ENCODE assay signal across 20 cellular contexts in genomic region chr18:48817021-48817461, GRCh38.
DNase-seq lines count a peak whose midpoint lies in the region; ATAC-seq and TF ChIP-seq lines count a peak whose summit lies in the region.
"Had no signal": no experiment of that assay in that cellular context is flagged by ENCODE, and none has a peak within 500 bp of the region (broad histone marks: within the 10 kb centered on the region; RNA-seq: fewer than 3 reads in every experiment).

No MANE protein-coding gene starts in this region.

- TF ChIP-seq CTCF in coronary artery (IDR thresholded peaks at IDR 0.05) (no peak), ovary (IDR thresholded peaks at IDR 0.05) (no peak), BE2C (IDR thresholded peaks at IDR 0.05; ENCODE audit: low read depth, low read length) (no peak), GM23338 (conservative IDR thresholded peaks at IDR 0.05; ENCODE audit: low read depth in 2 of 2) (no peak)

- no peak overlapping the region for H2AFZ ChIP-seq in GM23338
- H2AFZ ChIP-seq: GM23248 had no signal

- WGBS in ovary, 3 donors = 92 to 98% (median 95%) methylated on average over 16 to 17 of the region's 17 CpGs

- no peaks in the 10 kb centered on the region; the same call in 2 of the 3 replicates for H3K36me3 Mint-ChIP-seq in GM23338 (ENCODE audit: low read depth)

- peaks cover 11% of the 10 kb centered on the region for H3K27me3 Mint-ChIP-seq in GM23338 (ENCODE audit: insufficient read depth, low read depth, poor library complexity)
- H3K27me3 Mint-ChIP-seq: IgD-negative memory B cell had no signal

- ATAC-seq in GM19023 (IDR thresholded peaks at IDR 0.05; ENCODE audit: unreplicated experiment) = no peak
- ATAC-seq in GM23338 = no peak; the same call in 1 of the 3 replicates
- ATAC-seq in GM18517 (IDR thresholded peaks at IDR 0.05; ENCODE audit: unreplicated experiment) = no peak
- ATAC-seq: activated T-cell treated with anti-CD3 and anti-CD28 coated beads, Interleukin-2, amount 50 U/mL, for 72 hours; left lung; pancreas had no signal

- peak overlapping the region in 6 of 11 experiments; percentile 7 to 77 (median 24); a peak in 4 of 22 replicates for H3K4me2 ChIP-seq in BLaER1 treated with 17β-estradiol and CSF1 and Interleukin-3, amounts not matched to agents 10 nM and 100 nM
- no peak overlapping the region for H3K4me2 ChIP-seq in GM23338

- TF ChIP-seq EP300 in ovary (IDR thresholded peaks at IDR 0.05) = no peak

- H3K27ac ChIP-seq in BLaER1 treated with 17β-estradiol and CSF1 and Interleukin-3, amounts not matched to agents 10 nM and 100 nM = no peak overlapping the region
- H3K27ac ChIP-seq in coronary artery = no peak overlapping the region
- no peak overlapping the region for H3K27ac ChIP-seq in ovary
- H3K27ac ChIP-seq in GM23338 (ENCODE audit: low read depth) = no peak overlapping the region
- H3K27ac ChIP-seq: GM23248, left lung, pancreas, SJSA1 had no signal

- H3K4me3 Mint-ChIP-seq in GM23338 = no peak overlapping the region
- H3K4me3 Mint-ChIP-seq: activated T-cell treated with anti-CD3 and anti-CD28 coated beads, Interleukin-2, amount 50 U/mL, for 72 hours; IgD-negative memory B cell had no signal

- H3K79me2 ChIP-seq in GM23338 (replicated peaks; ENCODE audit: insufficient read depth) = no peaks in the 10 kb centered on the region

- no peaks in the 10 kb centered on the region for H3K9me2 ChIP-seq in GM23338 (ENCODE audit: insufficient read depth)

- no peaks in the 10 kb centered on the region for H3K27me3 ChIP-seq in BLaER1 treated with 17β-estradiol and CSF1 and Interleukin-3, amounts not matched to agents 10 nM and 100 nM
- H3K27me3 ChIP-seq in ovary (no peaks in the 10 kb centered on the region), BE2C (no peaks in the 10 kb centered on the region), GM23338 (ENCODE audit: insufficient read depth) (no peaks in the 10 kb centered on the region)
- H3K27me3 ChIP-seq: left lung, pancreas, SJSA1 had no signal

- no peak overlapping the region for H3K27ac Mint-ChIP-seq in GM23338
- H3K27ac Mint-ChIP-seq: activated T-cell treated with anti-CD3 and anti-CD28 coated beads, Interleukin-2, amount 50 U/mL, for 72 hours; IgD-negative memory B cell had no signal

- H3K9ac ChIP-seq in BLaER1 treated with 17β-estradiol and CSF1 and Interleukin-3, amounts not matched to agents 10 nM and 100 nM = no peak overlapping the region
- H3K9ac ChIP-seq: GM23248 had no signal

- intact Hi-C loops in ovary (cut with DNase I) = no loop called here

- no peaks in the 10 kb centered on the region for H3K4me1 Mint-ChIP-seq in GM23338

- peaks cover 0 to 14% (median 0%) of the 10 kb centered on the region in 11 experiments; a peak in 2 of 22 replicates for H4K20me1 ChIP-seq in BLaER1 treated with 17β-estradiol and CSF1 and Interleukin-3, amounts not matched to agents 10 nM and 100 nM
- H4K20me1 ChIP-seq in GM23338 (replicated peaks; ENCODE audit: insufficient read depth) = peaks cover 2% of the 10 kb centered on the region; the same call in 1 of the 2 replicates

- no peak for TF ChIP-seq POLR2A in ovary (IDR thresholded peaks at IDR 0.05)

- H3F3A ChIP-seq in GM23338 (replicated peaks; ENCODE audit: low read depth) = no peaks in the 10 kb centered on the region

- DNase-seq in NCI-H2171 treated with DMSO at 0.1 percent for 48 hours (lab: John Stamatoyannopoulos, UW) (peak; percentile 22), coronary artery (ENCODE audit: low spot score) (peak; percentile 26), ovary (peak in 3 of 5 donors; percentile 10 to 14 (median 11)), BE2C (no peak), GM23338 (ENCODE audit: low spot score) (no peak)
- DNase-seq: activated CD4-positive, alpha-beta T cell treated with anti-CD3 and anti-CD28 coated beads, Interleukin-2, amount 50 U/mL, for 4 hours; activated T-cell treated with anti-CD3 and anti-CD28 coated beads, Interleukin-2, amount 50 U/mL, for 72 hours; amygdala; GDM1; GM23248; NCI-H2029 treated with DMSO at 0.1 percent for 48 hours; NCI-H526; stimulated activated CD4-positive, alpha-beta T cell treated with anti-CD3 and anti-CD28 coated beads, Interleukin-4, amount 100 ng/mL, for 1 hour had no signal

- H3K4me3 ChIP-seq in BLaER1 treated with 17β-estradiol and CSF1 and Interleukin-3, amounts not matched to agents 10 nM and 100 nM = no peak overlapping the region
- H3K4me3 ChIP-seq in coronary artery = no peak overlapping the region
- H3K4me3 ChIP-seq in ovary = no peak overlapping the region
- H3K4me3 ChIP-seq in BE2C (ENCODE audit: low read depth, low read length) = no peak overlapping the region
- no peak overlapping the region for H3K4me3 ChIP-seq in GM23338
- H3K4me3 ChIP-seq: GM23248, left lung, pancreas, SJSA1 had no signal

- no peaks in the 10 kb centered on the region for H3K9me3 ChIP-seq in BLaER1 treated with 17β-estradiol and CSF1 and Interleukin-3, amounts not matched to agents 10 nM and 100 nM (replicated peaks in 1 of 11)
- H3K9me3 ChIP-seq in ovary = no peaks in the 10 kb centered on the region
- no peaks in the 10 kb centered on the region for H3K9me3 ChIP-seq in BE2C
- H3K9me3 ChIP-seq: left lung, pancreas, SJSA1 had no signal

- peaks cover 49 to 100% (median 93%) of the 10 kb centered on the region in 10 experiments for H3K4me1 ChIP-seq in BLaER1 treated with 17β-estradiol and CSF1 and Interleukin-3, amounts not matched to agents 10 nM and 100 nM
- H3K4me1 ChIP-seq in ovary (ENCODE audit: insufficient read depth) = peaks cover 3% of the 10 kb centered on the region
- H3K4me1 ChIP-seq in BE2C = no peaks in the 10 kb centered on the region
- H3K4me1 ChIP-seq in GM23338 (ENCODE audit: insufficient read depth) = no peaks in the 10 kb centered on the region
- H3K4me1 ChIP-seq: pancreas had no signal

- peaks cover 0 to 38% (median 9%) of the 10 kb centered on the region in 11 experiments; a peak in 7 of 22 replicates for H3K36me3 ChIP-seq in BLaER1 treated with 17β-estradiol and CSF1 and Interleukin-3, amounts not matched to agents 10 nM and 100 nM
- H3K36me3 ChIP-seq in ovary = no peaks in the 10 kb centered on the region
- no peaks in the 10 kb centered on the region; the same call in 1 of the 2 replicates for H3K36me3 ChIP-seq in BE2C
- H3K36me3 ChIP-seq in GM23338 (ENCODE audit: insufficient read depth) = no peaks in the 10 kb centered on the region
- H3K36me3 ChIP-seq: pancreas had no signal

- no peaks in the 10 kb centered on the region for H3K9me3 Mint-ChIP-seq in GM23338
- H3K9me3 Mint-ChIP-seq: activated T-cell treated with anti-CD3 and anti-CD28 coated beads, Interleukin-2, amount 50 U/mL, for 72 hours had no signal

TF ChIP-seq in GM23338, 12 proteins besides CTCF, POLR2A, EP300 and RAD21 (continues in another document):
- TF ChIP-seq NANOG (IDR thresholded peaks at IDR 0.05; ENCODE audit: borderline replicate concordance) (no peak), CREB1 (CRISPR knock-in tag; IDR thresholded peaks at IDR 0.05; ENCODE audit: low read depth) (no peak), REST (IDR thresholded peaks at IDR 0.05; ENCODE audit: unreplicated experiment) (no peak), EZH2 (IDR thresholded peaks at IDR 0.05; ENCODE audit: low read depth, unreplicated experiment) (no peak), ZNF331 (CRISPR knock-in tag; IDR thresholded peaks at IDR 0.05; ENCODE audit: low read depth) (no peak)

Comparison
In these comparisons a context has a peak if more than half of its experiments do, and no peak if none do; other contexts are left out.
1. DNase-seq: peak in NCI-H2171 treated with DMSO at 0.1 percent for 48 hours (single experiment), coronary artery (single experiment) and ovary (3 of 5); none in BE2C (single experiment) and GM23338 (single experiment).